ENCODE assay signal across 19 cellular contexts in genomic region chr6:170082531-170083187, GRCh38.
DNase-seq lines count a peak whose midpoint lies in the region; ATAC-seq and TF ChIP-seq lines count a peak whose summit lies in the region.
"Had no signal": no experiment of that assay in that cellular context is flagged by ENCODE, and none has a peak within 500 bp of the region (broad histone marks: within the 10 kb centered on the region; RNA-seq: fewer than 3 reads in every experiment).

No MANE protein-coding gene starts in this region.

- intact Hi-C loops in Right ventricle myocardium inferior (cut with DNase I) = no loop called here
- intact Hi-C loops in Right ventricle myocardium superior (cut with DNase I) = no loop called here
- intact Hi-C loops in activated CD4-positive, alpha-beta memory T cell treated with anti-CD3 and anti-CD28 coated beads for 36 hours (cut with micrococcal nuclease) = loop anchor here (10.0 kb wide), 1 partner anchor 212 kb away; the partner anchor contains the start of gene DLL1
- intact Hi-C loops in transverse colon (cut with DNase I; ENCODE audit: low total_unique reads) = no loop called here

- H3K4me3 Mint-ChIP-seq in activated CD4-positive, alpha-beta memory T cell treated with anti-CD3 and anti-CD28 coated beads for 36 hours = no peak overlapping the region
- H3K4me3 Mint-ChIP-seq: GM23338, WTC11 had no signal

- H3K27me3 Mint-ChIP-seq in activated CD4-positive, alpha-beta memory T cell treated with anti-CD3 and anti-CD28 coated beads for 36 hours = no peaks in the 10 kb centered on the region

- no peaks in the 10 kb centered on the region for H3K36me3 Mint-ChIP-seq in activated CD4-positive, alpha-beta memory T cell treated with anti-CD3 and anti-CD28 coated beads for 36 hours

- H3K27ac Mint-ChIP-seq in activated CD4-positive, alpha-beta memory T cell treated with anti-CD3 and anti-CD28 coated beads for 36 hours = no peak overlapping the region
- H3K27ac Mint-ChIP-seq: GM23338, WTC11 had no signal

- no peak for TF ChIP-seq POLR2A in transverse colon (IDR thresholded peaks at IDR 0.05)

- H3K4me3 ChIP-seq in transverse colon = no peak overlapping the region
- H3K4me3 ChIP-seq: cardiac muscle cell, GM23338, heart left ventricle, lung, SJSA1 had no signal

- H3K9me3 Mint-ChIP-seq in activated CD4-positive, alpha-beta memory T cell treated with anti-CD3 and anti-CD28 coated beads for 36 hours = no peaks in the 10 kb centered on the region

- H3K4me1 Mint-ChIP-seq in activated CD4-positive, alpha-beta memory T cell treated with anti-CD3 and anti-CD28 coated beads for 36 hours (ENCODE audit: low read depth) = peaks cover 3% of the 10 kb centered on the region
- H3K4me1 Mint-ChIP-seq: GM23338, WTC11 had no signal

- 64 to 85% methylated on average over 3 to 12 of the region's 12 CpGs for WGBS in transverse colon (ENCODE audit: low coverage in 1 of 2), 2 donors

- no peak overlapping the region for H3K27ac ChIP-seq in transverse colon
- H3K27ac ChIP-seq: cardiac muscle cell, heart left ventricle, SJSA1 had no signal

- peaks cover 0 to 13% (median 0%) of the 10 kb centered on the region in 4 donors for H3K4me1 ChIP-seq in transverse colon
- H3K4me1 ChIP-seq: heart left ventricle, SJSA1 had no signal

- POLR2A ChIA-PET in activated CD4-positive, alpha-beta memory T cell treated with anti-CD3 and anti-CD28 coated beads for 36 hours (lab: Charles Lee) = no interaction called here

- H3K9me3 ChIP-seq in transverse colon = no peaks in the 10 kb centered on the region
- H3K9me3 ChIP-seq: heart left ventricle had no signal

- TF ChIP-seq EP300 in transverse colon (IDR thresholded peaks at IDR 0.05; ENCODE audit: low read depth) = no peak

- no peaks in the 10 kb centered on the region for H3K36me3 ChIP-seq in transverse colon
- H3K36me3 ChIP-seq: cardiac muscle cell, heart left ventricle, SJSA1 had no signal

- TF ChIP-seq CTCF in transverse colon (IDR thresholded peaks at IDR 0.05) = no peak

- no peaks in the 10 kb centered on the region for H3K27me3 ChIP-seq in transverse colon
- H3K27me3 ChIP-seq: cardiac muscle cell, SJSA1 had no signal

- DNase-seq in Right ventricle myocardium inferior (ENCODE audit: missing footprints) = peak; percentile 25
- no peak for DNase-seq in Right ventricle myocardium superior
- peak; percentile 16 for DNase-seq in activated CD4-positive, alpha-beta memory T cell treated with anti-CD3 and anti-CD28 coated beads for 36 hours
- DNase-seq in left lobe of liver (ENCODE audit: low spot score) = peak; percentile 15
- DNase-seq in transverse colon = peak; percentile 6
- no peak for DNase-seq in GDM1 (lab: John Stamatoyannopoulos, UW)
- DNase-seq: AML-193; EL; MM.1S; NCI-H226; stimulated activated naive CD4-positive, alpha-beta T cell had no signal

- CTCF ChIA-PET in activated CD4-positive, alpha-beta memory T cell treated with anti-CD3 and anti-CD28 coated beads for 36 hours (lab: Charles Lee) = no interaction called here

- in situ Hi-C loops in transverse colon (cut with MboI; ENCODE audit: low pct_ligation_motif_present in 1 of 4, low pct_unique_long_range_greater_than_20kb in 1 of 4, low sequenced_read_pairs in 3 of 4) = no loop called here

- no peak for ATAC-seq in Right ventricle myocardium inferior
- no peak for ATAC-seq in Right ventricle myocardium superior (ENCODE audit: poor library complexity)
- no peak for ATAC-seq in left lobe of liver
- no peak for ATAC-seq in HG02678 (IDR thresholded peaks at IDR 0.05; ENCODE audit: unreplicated experiment)
- no peak for ATAC-seq in GM18873 (IDR thresholded peaks at IDR 0.05; ENCODE audit: low FRiP score, unreplicated experiment)
- ATAC-seq: GM23338, heart left ventricle, WTC11 had no signal

Comparison
In these comparisons a context has a peak if more than half of its experiments do, and no peak if none do; other contexts are left out.
1. DNase-seq: peak in Right ventricle myocardium inferior (single experiment), activated CD4-positive, alpha-beta memory T cell treated with anti-CD3 and anti-CD28 coated beads for 36 hours (single experiment), left lobe of liver (single experiment) and transverse colon (single experiment); none in Right ventricle myocardium superior (single experiment) and GDM1 (single experiment).